8 cellular contexts compared by ENCODE assay signal in the genomic region with DNA sequence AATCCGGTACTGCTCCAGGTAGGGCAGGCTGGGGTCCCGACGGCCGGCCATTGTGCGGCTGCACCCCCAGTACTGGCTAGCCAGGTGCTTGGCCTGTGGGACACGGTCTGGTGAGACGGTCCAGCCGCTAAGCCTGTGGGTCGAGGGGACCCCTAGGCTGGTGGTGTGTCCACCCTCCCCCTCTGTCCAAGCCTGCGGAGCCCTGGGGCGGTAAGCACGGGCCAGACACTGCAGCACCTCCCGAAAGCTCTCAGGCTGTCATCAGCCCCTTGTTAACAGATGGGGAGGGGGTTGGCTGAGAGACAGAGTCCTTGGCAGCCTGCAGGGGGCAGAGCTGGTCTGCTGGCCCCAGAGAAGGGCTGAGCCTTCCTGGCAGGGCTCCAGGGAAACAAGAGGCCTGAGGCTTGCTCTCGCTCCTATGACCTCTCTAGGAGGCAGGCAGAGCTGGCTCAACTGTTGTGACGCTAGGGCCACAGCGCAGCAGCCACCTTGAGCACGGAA. TPM values are rescaled to one million over a fixed set of nuclear protein-coding genes. Genes with fewer than 3 reads are reported as not detected.
A peak's percentile ranks its signal among the peaks of the same experiment; 100 is the strongest.
DNase-seq lines count a peak whose midpoint lies in the region; ATAC-seq and TF ChIP-seq lines count a peak whose summit lies in the region.

No MANE protein-coding gene starts in this region.

- ATAC-seq in thoracic aorta (ENCODE audit: insufficient number of reproducible peaks, low FRiP score, low read depth) = no peak
- ATAC-seq in GM21423 (IDR thresholded peaks at IDR 0.05; ENCODE audit: unreplicated experiment) = no peak
- no peak for ATAC-seq in activated T-cell treated with anti-CD3 and anti-CD28 coated beads, Interleukin-2, amount 50 U/mL, for 4 hours

- H3K27me3 Mint-ChIP-seq in activated T-cell treated with anti-CD3 and anti-CD28 coated beads, Interleukin-2, amount 50 U/mL, for 4 hours (ENCODE audit: low read depth) = no peaks in the 10 kb centered on the region

- H3K4me1 Mint-ChIP-seq in activated T-cell treated with anti-CD3 and anti-CD28 coated beads, Interleukin-2, amount 50 U/mL, for 4 hours (ENCODE audit: low read depth) = peaks cover 2% of the 10 kb centered on the region

- H3K36me3 ChIP-seq in SJSA1 = peaks cover 94% of the 10 kb centered on the region
- H3K36me3 ChIP-seq in left ventricle myocardium inferior = peaks cover 52% of the 10 kb centered on the region
- H3K36me3 ChIP-seq in thoracic aorta = peaks cover 70% of the 10 kb centered on the region

- intact Hi-C loops in left ventricle myocardium inferior (cut with micrococcal nuclease) = no loop called here

- no peaks in the 10 kb centered on the region for H3K9me3 Mint-ChIP-seq in activated T-cell treated with anti-CD3 and anti-CD28 coated beads, Interleukin-2, amount 50 U/mL, for 4 hours

- H3K27me3 ChIP-seq in SJSA1 (replicated peaks) = no peaks in the 10 kb centered on the region
- H3K27me3 ChIP-seq in left ventricle myocardium inferior (ENCODE audit: low read depth) = no peaks in the 10 kb centered on the region
- H3K27me3 ChIP-seq in thoracic aorta (replicated peaks; ENCODE audit: insufficient read depth) = no peaks in the 10 kb centered on the region

- H3K4me3 Mint-ChIP-seq in activated T-cell treated with anti-CD3 and anti-CD28 coated beads, Interleukin-2, amount 50 U/mL, for 4 hours = no peak overlapping the region

- H3K4me1 ChIP-seq in SJSA1 (replicated peaks) (peaks cover 6% of the 10 kb centered on the region), left ventricle myocardium inferior (peaks cover 36% of the 10 kb centered on the region), thoracic aorta (ENCODE audit: control insufficient read depth in 1 of 2, low read depth in 2 of 2) (no peaks in the 10 kb centered on the region)

- H3K36me3 Mint-ChIP-seq in activated T-cell treated with anti-CD3 and anti-CD28 coated beads, Interleukin-2, amount 50 U/mL, for 4 hours (ENCODE audit: insufficient read depth) = peaks cover 12% of the 10 kb centered on the region

- H3K9me3 ChIP-seq in SJSA1 (replicated peaks) (no peaks in the 10 kb centered on the region), left ventricle myocardium inferior (replicated peaks) (no peaks in the 10 kb centered on the region), thoracic aorta (no peaks in the 10 kb centered on the region)

- DNase-seq in activated CD4-positive, alpha-beta T cell treated with anti-CD3 and anti-CD28 coated beads for 48 hours = peak; percentile 32
- DNase-seq in activated CD4-positive, alpha-beta T cell treated with anti-CD3 and anti-CD28 coated beads, Interleukin-2, amount 50 U/mL, for 4 hours = no peak
- DNase-seq in SJSA1 (ENCODE audit: low read depth in 1 of 2, low spot score in 2 of 2) = peak; percentile 32 to 77
- DNase-seq in left ventricle myocardium inferior = peak; percentile 76
- DNase-seq in thoracic aorta (ENCODE audit: low spot score) = no peak
- no peak for DNase-seq in activated effector memory CD4-positive, alpha-beta T cell treated with Interleukin-2 at 50 U/mL for 16 hours
- DNase-seq in activated T-cell treated with anti-CD3 and anti-CD28 coated beads, Interleukin-2, amount 50 U/mL, for 4 hours = no peak

- H3K4me3 ChIP-seq in SJSA1 (no peak overlapping the region), left ventricle myocardium inferior (no peak overlapping the region), thoracic aorta (no peak overlapping the region)

- H3K27ac ChIP-seq in SJSA1 = no peak overlapping the region
- H3K27ac ChIP-seq in left ventricle myocardium inferior (replicated peaks) = peak overlapping the region; percentile 73
- H3K27ac ChIP-seq in thoracic aorta = no peak overlapping the region

- TF ChIP-seq CTCF in left ventricle myocardium inferior (IDR thresholded peaks at IDR 0.05; ENCODE audit: borderline replicate concordance) = peak; percentile 73
- TF ChIP-seq CTCF in thoracic aorta (IDR thresholded peaks at IDR 0.05) = peak; percentile 10

RNA-seq across cellular contexts. Expression of a gene that starts 11.8 kb away (rescaled TPM):
- 10.4 and 17.7 TPM in 2 replicates for total RNA-seq in SJSA1 (2014; rRNA removed; shearing (Covaris generic))
- total RNA-seq in left ventricle myocardium inferior = 13.1 TPM
- 10 to 100 TPM; 46.2 to 54.2 TPM for total RNA-seq in thoracic aorta
- 10 to 100 TPM; 14.9 to 16.1 (median 16.0) TPM for total RNA-seq in activated T-cell treated with anti-CD3 and anti-CD28 coated beads, Interleukin-2, amount 50 U/mL, for 4 hours

RNA-seq across cellular contexts. Expression of a gene that starts 37.2 kb away (rescaled TPM):
- 41.9 and 43.2 TPM in 2 replicates for total RNA-seq in SJSA1 (2014; rRNA removed; shearing (Covaris generic))
- total RNA-seq in left ventricle myocardium inferior (31.1 TPM), thoracic aorta (100 to 1,000 TPM in 1 of 2 donors, 10 to 100 TPM in 1; 91.9 to 104 TPM)
- total RNA-seq in activated T-cell treated with anti-CD3 and anti-CD28 coated beads, Interleukin-2, amount 50 U/mL, for 4 hours = 10 to 100 TPM; 82.7 to 91.8 (median 88.6) TPM

RNA-seq across cellular contexts. Expression of a gene that starts 49.7 kb away (rescaled TPM):
- total RNA-seq in SJSA1 (2014; rRNA removed; shearing (Covaris generic)) = 298 and 772 TPM in 2 replicates
- total RNA-seq in left ventricle myocardium inferior (438 TPM), thoracic aorta (100 to 1,000 TPM; 375 to 469 TPM)
- 100 to 1,000 TPM; 109 to 141 (median 111) TPM for total RNA-seq in activated T-cell treated with anti-CD3 and anti-CD28 coated beads, Interleukin-2, amount 50 U/mL, for 4 hours

Comparison
In these comparisons a context has a peak if more than half of its experiments do, and no peak if none do; other contexts are left out.
1. DNase-seq: peak in activated CD4-positive, alpha-beta T cell treated with anti-CD3 and anti-CD28 coated beads for 48 hours (single experiment), SJSA1 (2 of 2) and left ventricle myocardium inferior (single experiment); none in activated CD4-positive, alpha-beta T cell treated with anti-CD3 and anti-CD28 coated beads, Interleukin-2, amount 50 U/mL, for 4 hours (0 of 2), thoracic aorta (single experiment), activated effector memory CD4-positive, alpha-beta T cell treated with Interleukin-2 at 50 U/mL for 16 hours (single experiment) and activated T-cell treated with anti-CD3 and anti-CD28 coated beads, Interleukin-2, amount 50 U/mL, for 4 hours (single experiment).